In genomic region chr19:35154535-35155406, GRCh38 we compare ENCODE assay signal across 1 cellular context.
TF ChIP-seq lines count a peak whose summit lies in the region.

TSS of gene FXYD5 (plus strand) at chr19:35154735. CDS start at chr19:35155551, 816 bp downstream.

TF ChIP-seq in HEK293, 187 proteins besides CTCF, POLR2A, EP300 and RAD21 (continued from another document and continues in another):
- TF ChIP-seq ZEB2 (tag by site-specific recombination; IDR thresholded peaks at IDR 0.05) (peak; percentile 93), ZNF391 (tag by site-specific recombination; IDR thresholded peaks at IDR 0.05; ENCODE audit: borderline replicate concordance, low read depth) (peak; percentile 96; the same call in 1 of the 2 replicates), ZNF266 (tag by site-specific recombination; IDR thresholded peaks at IDR 0.05; ENCODE audit: low read depth) (0 out of 2 replicates have a peak, but pooled peaks have one; percentile 6), ZNF623 (tag by site-specific recombination; IDR thresholded peaks at IDR 0.05) (no peak; the same call in 1 of the 2 replicates), ZBTB7A (tag by site-specific recombination; IDR thresholded peaks at IDR 0.05; ENCODE audit: low read depth) (peak; percentile 99), ZNF548 (tag by site-specific recombination; IDR thresholded peaks at IDR 0.05) (peak; percentile 16; the same call in 1 of the 2 replicates), KLF9 (tag by site-specific recombination; IDR thresholded peaks at IDR 0.05; ENCODE audit: low read depth) (peak; percentile 100), ZFP69B (tag by site-specific recombination; IDR thresholded peaks at IDR 0.05) (peak; percentile 88), REST (tag by site-specific recombination; IDR thresholded peaks at IDR 0.05) (peak; percentile 51), ZNF148 (tag by site-specific recombination; IDR thresholded peaks at IDR 0.05; ENCODE audit: borderline replicate concordance) (no peak), SCRT1 (tag by site-specific recombination; IDR thresholded peaks at IDR 0.05; ENCODE audit: borderline replicate concordance) (no peak), SP3 (tag by site-specific recombination; IDR thresholded peaks at IDR 0.05) (peak; percentile 98), ZXDB (tag by site-specific recombination; IDR thresholded peaks at IDR 0.05) (peak; percentile 98), TCF7L2 (IDR thresholded peaks at IDR 0.05; ENCODE audit: borderline replicate concordance, low read depth, low read length) (no peak), KLF17 (tag by site-specific recombination; IDR thresholded peaks at IDR 0.05) (peak; percentile 99), ZNF2 (tag by site-specific recombination; IDR thresholded peaks at IDR 0.05) (peak; percentile 98), ZNF416 (tag by site-specific recombination; IDR thresholded peaks at IDR 0.05) (no peak; the same call in 1 of the 2 replicates), ZBTB8A (tag by site-specific recombination; IDR thresholded peaks at IDR 0.05) (peak; percentile 98), ZFP3 (tag by site-specific recombination; IDR thresholded peaks at IDR 0.05; ENCODE audit: low read depth) (no peak), ZNF629 (tag by site-specific recombination; IDR thresholded peaks at IDR 0.05) (peak; percentile 79; the same call in 1 of the 2 replicates), SETDB1 (IDR thresholded peaks at IDR 0.05; ENCODE audit: insufficient read length, low read length) (no peak), ZNF610 (tag by site-specific recombination; IDR thresholded peaks at IDR 0.05; ENCODE audit: borderline replicate concordance) (peak; percentile 69; the same call in 1 of the 2 replicates), ZNF133 (tag by site-specific recombination; IDR thresholded peaks at IDR 0.05) (peak; percentile 40; the same call in 1 of the 2 replicates), MZF1 (tag by site-specific recombination; IDR thresholded peaks at IDR 0.05; ENCODE audit: borderline replicate concordance) (peak; percentile 70; the same call in 1 of the 2 replicates), ZNF792 (tag by site-specific recombination; IDR thresholded peaks at IDR 0.05) (peak; percentile 92; the same call in 1 of the 2 replicates), BCL11A (tag by site-specific recombination; IDR thresholded peaks at IDR 0.05; ENCODE audit: low read depth) (peak; percentile 46), ZNF521 (tag by site-specific recombination; IDR thresholded peaks at IDR 0.05) (no peak), SP7 (tag by site-specific recombination; IDR thresholded peaks at IDR 0.05) (peak; percentile 97), ZNF10 (tag by site-specific recombination; IDR thresholded peaks at IDR 0.05) (no peak; the same call in 1 of the 2 replicates), ZNF48 (tag by site-specific recombination; IDR thresholded peaks at IDR 0.05) (no peak), KLF16 (tag by site-specific recombination; IDR thresholded peaks at IDR 0.05) (peak; percentile 98), ZNF777 (tag by site-specific recombination; IDR thresholded peaks at IDR 0.05; ENCODE audit: borderline replicate concordance) (peak; percentile 100), GLIS2 (tag by site-specific recombination; IDR thresholded peaks at IDR 0.05) (peak; percentile 96), SCRT2 (tag by site-specific recombination; IDR thresholded peaks at IDR 0.05) (peak; percentile 56; the same call in 1 of the 2 replicates), KLF1 (tag by site-specific recombination; IDR thresholded peaks at IDR 0.05) (peak; percentile 98), ZFP41 (tag by site-specific recombination; IDR thresholded peaks at IDR 0.05; ENCODE audit: borderline replicate concordance) (no peak), ZNF366 (tag by site-specific recombination; conservative IDR thresholded peaks at IDR 0.05) (peak; percentile 99), ZSCAN23 (tag by site-specific recombination; IDR thresholded peaks at IDR 0.05) (0 out of 2 replicates have a peak, but pooled peaks have one; percentile 14), ZNF24 (tag by site-specific recombination; IDR thresholded peaks at IDR 0.05) (peak; percentile 93), ZNF214 (tag by site-specific recombination; IDR thresholded peaks at IDR 0.05; ENCODE audit: borderline replicate concordance) (no peak), YY2 (tag by site-specific recombination; IDR thresholded peaks at IDR 0.05) (peak; percentile 77), ZNF169 (tag by site-specific recombination; IDR thresholded peaks at IDR 0.05) (0 out of 2 replicates have a peak, but pooled peaks have one; percentile 59), ZNF555 (tag by site-specific recombination; conservative IDR thresholded peaks at IDR 0.05) (no peak), ZNF639 (tag by site-specific recombination; IDR thresholded peaks at IDR 0.05) (peak; percentile 82; the same call in 1 of the 2 replicates), WT1 (tag by site-specific recombination; IDR thresholded peaks at IDR 0.05) (peak; percentile 94)
- TF ChIP-seq, protein P1, sequence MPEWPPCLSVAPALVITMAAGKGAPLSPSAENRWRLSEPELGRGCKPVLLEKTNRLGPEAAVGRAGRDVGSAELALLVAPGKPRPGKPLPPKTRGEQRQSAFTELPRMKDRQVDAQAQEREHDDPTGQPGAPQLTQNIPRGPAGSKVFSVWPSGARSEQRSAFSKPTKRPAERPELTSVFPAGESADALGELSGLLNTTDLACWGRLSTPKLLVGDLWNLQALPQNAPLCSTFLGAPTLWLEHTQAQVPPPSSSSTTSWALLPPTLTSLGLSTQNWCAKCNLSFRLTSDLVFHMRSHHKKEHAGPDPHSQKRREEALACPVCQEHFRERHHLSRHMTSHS (tag by site-specific recombination; IDR thresholded peaks at IDR 0.05), result peak; percentile 84
- TF ChIP-seq, protein P2, sequence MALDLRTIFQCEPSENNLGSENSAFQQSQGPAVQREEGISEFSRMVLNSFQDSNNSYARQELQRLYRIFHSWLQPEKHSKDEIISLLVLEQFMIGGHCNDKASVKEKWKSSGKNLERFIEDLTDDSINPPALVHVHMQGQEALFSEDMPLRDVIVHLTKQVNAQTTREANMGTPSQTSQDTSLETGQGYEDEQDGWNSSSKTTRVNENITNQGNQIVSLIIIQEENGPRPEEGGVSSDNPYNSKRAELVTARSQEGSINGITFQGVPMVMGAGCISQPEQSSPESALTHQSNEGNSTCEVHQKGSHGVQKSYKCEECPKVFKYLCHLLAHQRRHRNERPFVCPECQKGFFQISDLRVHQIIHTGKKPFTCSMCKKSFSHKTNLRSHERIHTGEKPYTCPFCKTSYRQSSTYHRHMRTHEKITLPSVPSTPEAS (tag by site-specific recombination; IDR thresholded peaks at IDR 0.05), result peak; percentile 70
- TF ChIP-seq, protein P3, sequence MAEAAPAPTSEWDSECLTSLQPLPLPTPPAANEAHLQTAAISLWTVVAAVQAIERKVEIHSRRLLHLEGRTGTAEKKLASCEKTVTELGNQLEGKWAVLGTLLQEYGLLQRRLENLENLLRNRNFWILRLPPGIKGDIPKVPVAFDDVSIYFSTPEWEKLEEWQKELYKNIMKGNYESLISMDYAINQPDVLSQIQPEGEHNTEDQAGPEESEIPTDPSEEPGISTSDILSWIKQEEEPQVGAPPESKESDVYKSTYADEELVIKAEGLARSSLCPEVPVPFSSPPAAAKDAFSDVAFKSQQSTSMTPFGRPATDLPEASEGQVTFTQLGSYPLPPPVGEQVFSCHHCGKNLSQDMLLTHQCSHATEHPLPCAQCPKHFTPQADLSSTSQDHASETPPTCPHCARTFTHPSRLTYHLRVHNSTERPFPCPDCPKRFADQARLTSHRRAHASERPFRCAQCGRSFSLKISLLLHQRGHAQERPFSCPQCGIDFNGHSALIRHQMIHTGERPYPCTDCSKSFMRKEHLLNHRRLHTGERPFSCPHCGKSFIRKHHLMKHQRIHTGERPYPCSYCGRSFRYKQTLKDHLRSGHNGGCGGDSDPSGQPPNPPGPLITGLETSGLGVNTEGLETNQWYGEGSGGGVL (tag by site-specific recombination; IDR thresholded peaks at IDR 0.05), result peak; percentile 99
- TF ChIP-seq, protein P4, sequence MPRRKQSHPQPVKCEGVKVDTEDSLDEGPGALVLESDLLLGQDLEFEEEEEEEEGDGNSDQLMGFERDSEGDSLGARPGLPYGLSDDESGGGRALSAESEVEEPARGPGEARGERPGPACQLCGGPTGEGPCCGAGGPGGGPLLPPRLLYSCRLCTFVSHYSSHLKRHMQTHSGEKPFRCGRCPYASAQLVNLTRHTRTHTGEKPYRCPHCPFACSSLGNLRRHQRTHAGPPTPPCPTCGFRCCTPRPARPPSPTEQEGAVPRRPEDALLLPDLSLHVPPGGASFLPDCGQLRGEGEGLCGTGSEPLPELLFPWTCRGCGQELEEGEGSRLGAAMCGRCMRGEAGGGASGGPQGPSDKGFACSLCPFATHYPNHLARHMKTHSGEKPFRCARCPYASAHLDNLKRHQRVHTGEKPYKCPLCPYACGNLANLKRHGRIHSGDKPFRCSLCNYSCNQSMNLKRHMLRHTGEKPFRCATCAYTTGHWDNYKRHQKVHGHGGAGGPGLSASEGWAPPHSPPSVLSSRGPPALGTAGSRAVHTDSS (tag by site-specific recombination; IDR thresholded peaks at IDR 0.05), result peak; percentile 85
- TF ChIP-seq, protein P5, sequence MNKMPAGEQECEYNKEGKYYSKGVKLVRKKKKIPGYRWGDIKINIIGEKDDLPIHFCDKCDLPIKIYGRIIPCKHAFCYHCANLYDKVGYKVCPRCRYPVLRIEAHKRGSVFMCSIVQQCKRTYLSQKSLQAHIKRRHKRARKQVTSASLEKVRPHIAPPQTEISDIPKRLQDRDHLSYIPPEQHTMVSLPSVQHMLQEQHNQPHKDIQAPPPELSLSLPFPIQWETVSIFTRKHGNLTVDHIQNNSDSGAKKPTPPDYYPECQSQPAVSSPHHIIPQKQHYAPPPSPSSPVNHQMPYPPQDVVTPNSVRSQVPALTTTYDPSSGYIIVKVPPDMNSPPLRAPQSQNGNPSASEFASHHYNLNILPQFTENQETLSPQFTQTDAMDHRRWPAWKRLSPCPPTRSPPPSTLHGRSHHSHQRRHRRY (tag by site-specific recombination; IDR thresholded peaks at IDR 0.05), result peak; percentile 91; the same call in 1 of the 2 replicates
- TF ChIP-seq, protein P6, sequence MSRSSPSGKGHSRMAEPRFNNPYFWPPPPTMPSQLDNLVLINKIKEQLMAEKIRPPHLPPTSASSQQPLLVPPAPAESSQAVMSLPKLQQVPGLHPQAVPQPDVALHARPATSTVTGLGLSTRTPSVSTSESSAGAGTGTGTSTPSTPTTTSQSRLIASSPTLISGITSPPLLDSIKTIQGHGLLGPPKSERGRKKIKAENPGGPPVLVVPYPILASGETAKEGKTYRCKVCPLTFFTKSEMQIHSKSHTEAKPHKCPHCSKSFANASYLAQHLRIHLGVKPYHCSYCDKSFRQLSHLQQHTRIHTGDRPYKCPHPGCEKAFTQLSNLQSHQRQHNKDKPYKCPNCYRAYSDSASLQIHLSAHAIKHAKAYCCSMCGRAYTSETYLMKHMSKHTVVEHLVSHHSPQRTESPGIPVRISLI (tag by site-specific recombination; IDR thresholded peaks at IDR 0.05), result peak; percentile 67
